ENCODE assay signal across 8 cellular contexts in the genomic region with DNA sequence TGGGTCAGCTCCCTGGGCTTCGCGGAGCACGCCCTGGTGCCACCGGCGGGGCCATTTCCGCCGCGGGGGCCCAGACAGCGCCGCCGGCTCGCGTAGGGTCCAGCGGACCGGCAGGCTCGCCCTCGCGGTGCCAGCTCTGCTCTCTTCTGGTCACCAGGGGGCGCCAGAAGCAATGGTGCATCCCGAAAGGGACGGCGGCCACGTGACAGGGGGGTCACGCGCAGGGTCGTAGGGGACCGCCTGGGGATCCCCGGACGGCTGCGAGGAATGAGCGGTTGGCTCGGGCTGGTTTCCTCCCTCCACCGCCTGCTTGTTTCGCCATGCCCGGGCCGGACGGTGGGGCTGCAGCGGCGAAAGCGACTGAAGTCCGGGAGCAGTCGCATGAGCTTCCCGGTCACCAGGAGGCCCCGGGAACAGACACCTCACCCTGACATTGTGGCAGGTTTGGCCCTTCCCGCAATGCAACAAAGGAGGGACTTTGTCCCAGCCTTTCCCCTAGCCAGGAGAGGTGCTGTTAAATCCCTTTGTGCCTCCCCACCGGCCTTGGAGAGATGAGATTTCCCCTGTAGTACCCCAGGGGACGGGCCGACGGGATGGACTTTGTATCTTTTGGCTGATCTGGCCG. TPM values are rescaled to one million over a fixed set of nuclear protein-coding genes. Genes with fewer than 3 reads are reported as not detected.
A peak's percentile ranks its signal among the peaks of the same experiment; 100 is the strongest.
DNase-seq lines count a peak whose midpoint lies in the region; ATAC-seq and TF ChIP-seq lines count a peak whose summit lies in the region.

No MANE protein-coding gene starts in this region.

- no peaks in the 10 kb centered on the region for H3K4me1 Mint-ChIP-seq in chondrocyte (ENCODE audit: low read depth)

- no peaks in the 10 kb centered on the region for H3K9me3 Mint-ChIP-seq in chondrocyte (ENCODE audit: low read depth)

- peaks cover 4% of the 10 kb centered on the region for H3K27me3 Mint-ChIP-seq in chondrocyte (ENCODE audit: low read depth)

- H3K36me3 Mint-ChIP-seq in chondrocyte (ENCODE audit: low read depth): no peaks in the 10 kb centered on the region

- DNase-seq in AG20443 (ENCODE audit: low spot score) (peak; percentile 83), NCI-H1105 (lab: John Stamatoyannopoulos, UW) (peak; percentile 50), chondrocyte (ENCODE audit: low spot score) (no peak), kidney tubule cell (ENCODE audit: low spot score) (peak; percentile 56)
- DNase-seq in activated CD4-positive, alpha-beta T cell treated with anti-CD3 and anti-CD28 coated beads for 1 hour: peak; percentile 15
- peak; percentile 9 to 33 for DNase-seq in stimulated activated CD4-positive, alpha-beta T cell treated with anti-CD3 and anti-CD28 coated beads, Interleukin-15, amount 100 ng/mL, for 1 hour (ENCODE audit: low read depth in 1 of 2, low spot score in 1 of 2)

- H3K27ac Mint-ChIP-seq in chondrocyte (ENCODE audit: unreplicated experiment): no peak overlapping the region

- H3K4me3 Mint-ChIP-seq in chondrocyte (ENCODE audit: unreplicated experiment): peak overlapping the region; percentile 58

- ATAC-seq in GM19395 (IDR thresholded peaks at IDR 0.05; ENCODE audit: unreplicated experiment) (peak; percentile 72), HG03354 (IDR thresholded peaks at IDR 0.05; ENCODE audit: poor library complexity, severe bottlenecking, unreplicated experiment) (no peak)

- peak; percentile 87 for TF ChIP-seq CTCF in chondrocyte (IDR thresholded peaks at IDR 0.05)

RNA-seq across cellular contexts. Expression of a gene that starts 15.8 kb away (rescaled TPM):
- not detected in 3 replicates for total RNA-seq in chondrocyte
